ENCODE assay signal across 8 cellular contexts in genomic region chr22:37633082-37633692, GRCh38. TPM values are rescaled to one million over a fixed set of nuclear protein-coding genes. Genes with fewer than 3 reads are reported as not detected.
DNase-seq lines count a peak whose midpoint lies in the region; ATAC-seq and TF ChIP-seq lines count a peak whose summit lies in the region.

No MANE protein-coding gene starts in this region.

- no peaks in the 10 kb centered on the region for H3K79me2 ChIP-seq in MM.1S (ENCODE audit: low read length)

- H3K36me3 ChIP-seq in MM.1S (replicated peaks; ENCODE audit: insufficient read depth, low read length), result no peaks in the 10 kb centered on the region

- intact Hi-C loops in natural killer cell (cut with micrococcal nuclease), result loop anchor here (10.0 kb wide), 1 partner anchor 212 kb away; the partner anchor contains the start of genes ANKRD54 and EIF3L

- DNase-seq in Daoy (ENCODE audit: low read depth), result peak; percentile 29
- peak; percentile 37 for DNase-seq in amniotic epithelial cell (ENCODE audit: low read depth)
- DNase-seq in natural killer cell, result peak; percentile 58
- no peak for DNase-seq in NCI-H1417 treated with DMSO at 0.1 percent for 48 hours (lab: John Stamatoyannopoulos, UW)
- DNase-seq in kidney glomerular epithelial cell (lab: John Stamatoyannopoulos, UW), result no peak
- DNase-seq in MM.1S, result no peak

- H3K4me3 ChIP-seq in MM.1S (ENCODE audit: low read length), result no peak overlapping the region

- H3K27ac Mint-ChIP-seq in natural killer cell, result peak overlapping the region; percentile 93 to 99

- H4K20me1 ChIP-seq in MM.1S (ENCODE audit: insufficient read depth, low read length), result no peaks in the 10 kb centered on the region

- H3K36me3 Mint-ChIP-seq in natural killer cell, result no peaks in the 10 kb centered on the region

- H3K27me3 ChIP-seq in MM.1S (replicated peaks; ENCODE audit: insufficient read depth, low read length), result no peaks in the 10 kb centered on the region

- H3K4me1 Mint-ChIP-seq in natural killer cell, result peaks cover 56 to 88% of the 10 kb centered on the region in 2 donors

- H3F3A ChIP-seq in MM.1S (ENCODE audit: insufficient read depth, low read length), result peaks cover 20% of the 10 kb centered on the region

- no peak overlapping the region for H2AFZ ChIP-seq in MM.1S (ENCODE audit: low read length)

- no peak overlapping the region for H3K27ac ChIP-seq in MM.1S (ENCODE audit: low read length)

- no peaks in the 10 kb centered on the region for H3K9me2 ChIP-seq in MM.1S (replicated peaks; ENCODE audit: insufficient read depth, low read length)

- H3K9ac ChIP-seq in MM.1S (ENCODE audit: low read length), result no peak overlapping the region

- H3K27me3 Mint-ChIP-seq in natural killer cell (ENCODE audit: low read depth in 2 of 2), result no peaks in the 10 kb centered on the region

- H3K4me1 ChIP-seq in MM.1S (ENCODE audit: low read length), result peaks cover 20% of the 10 kb centered on the region

- H3K4me3 Mint-ChIP-seq in natural killer cell, result peak overlapping the region; percentile 80

- no peaks in the 10 kb centered on the region for H3K9me3 Mint-ChIP-seq in natural killer cell

- no peaks in the 10 kb centered on the region for H3K9me3 ChIP-seq in MM.1S (replicated peaks; ENCODE audit: insufficient read depth, low read length)

- no peak overlapping the region for H3K4me2 ChIP-seq in MM.1S (ENCODE audit: low read depth, low read length)

- ATAC-seq in GM19463 (IDR thresholded peaks at IDR 0.05; ENCODE audit: unreplicated experiment) (peak; percentile 52), HG03520 (IDR thresholded peaks at IDR 0.05; ENCODE audit: unreplicated experiment) (peak; percentile 37), natural killer cell (peak; percentile 40 to 60 (median 55))

- TF ChIP-seq CTCF in natural killer cell (IDR thresholded peaks at IDR 0.05) (no peak), MM.1S (IDR thresholded peaks at IDR 0.05; ENCODE audit: low read length) (no peak)

RNA-seq across cellular contexts. Expression of gene SH3BP1, which starts 6.3 kb away (rescaled TPM):
- 3.4 and 5.7 TPM in 2 replicates for total RNA-seq in Daoy (2014; rRNA removed; shearing (Covaris generic))
- total RNA-seq in natural killer cell, result 100 to 1,000 TPM; 163 to 189 (median 163) TPM

RNA-seq across cellular contexts. Expression of gene GGA1, which starts 24.6 kb away (rescaled TPM):
- total RNA-seq in Daoy (2014; rRNA removed; shearing (Covaris generic)), result 23.2 and 34.7 TPM in 2 replicates
- total RNA-seq in natural killer cell, result 10 to 100 TPM; 69.3 to 87.8 (median 80.2) TPM

RNA-seq across cellular contexts. Expression of gene PDXP, which starts 25.3 kb away (rescaled TPM):
- 29.2 and 32.0 TPM in 2 replicates for total RNA-seq in Daoy (2014; rRNA removed; shearing (Covaris generic))
- total RNA-seq in natural killer cell, result 10 to 100 TPM in 2 of 3 donors, 1 to 10 TPM in 1; 8.3 to 14.2 (median 13.4) TPM

RNA-seq across cellular contexts. Expression of gene LGALS1, which starts 42.2 kb away (rescaled TPM):
- total RNA-seq in Daoy (2014; rRNA removed; shearing (Covaris generic)), result 3,366 and 4,590 TPM in 2 replicates
- total RNA-seq in natural killer cell, result 100 to 1,000 TPM; 195 to 218 (median 214) TPM

RNA-seq across cellular contexts. Expression of gene NOL12, which starts 53.0 kb away (rescaled TPM):
- total RNA-seq in Daoy (2014; rRNA removed; shearing (Covaris generic)), result 71.4 and 92.3 TPM in 2 replicates
- 10 to 100 TPM; 28.0 to 45.1 (median 39.0) TPM for total RNA-seq in natural killer cell

Comparison
In these comparisons a context has a peak if more than half of its experiments do, and no peak if none do; other contexts are left out.
1. DNase-seq: peak in Daoy (single experiment), amniotic epithelial cell (single experiment) and natural killer cell (single experiment); none in NCI-H1417 treated with DMSO at 0.1 percent for 48 hours (single experiment), kidney glomerular epithelial cell (single experiment) and MM.1S (single experiment).
2. RNA of gene SH3BP1, which starts 6.3 kb away (total RNA-seq): 163 to 189 TPM in natural killer cell; 3.4 to 5.7 TPM in Daoy; every median in the first group is over 10 times any median in the second.
3. Peak in every context shown above with its lines, with median percentiles within 50 percentile points of each other: ATAC-seq.